20 cellular contexts compared by ENCODE assay signal in the genomic region with DNA sequence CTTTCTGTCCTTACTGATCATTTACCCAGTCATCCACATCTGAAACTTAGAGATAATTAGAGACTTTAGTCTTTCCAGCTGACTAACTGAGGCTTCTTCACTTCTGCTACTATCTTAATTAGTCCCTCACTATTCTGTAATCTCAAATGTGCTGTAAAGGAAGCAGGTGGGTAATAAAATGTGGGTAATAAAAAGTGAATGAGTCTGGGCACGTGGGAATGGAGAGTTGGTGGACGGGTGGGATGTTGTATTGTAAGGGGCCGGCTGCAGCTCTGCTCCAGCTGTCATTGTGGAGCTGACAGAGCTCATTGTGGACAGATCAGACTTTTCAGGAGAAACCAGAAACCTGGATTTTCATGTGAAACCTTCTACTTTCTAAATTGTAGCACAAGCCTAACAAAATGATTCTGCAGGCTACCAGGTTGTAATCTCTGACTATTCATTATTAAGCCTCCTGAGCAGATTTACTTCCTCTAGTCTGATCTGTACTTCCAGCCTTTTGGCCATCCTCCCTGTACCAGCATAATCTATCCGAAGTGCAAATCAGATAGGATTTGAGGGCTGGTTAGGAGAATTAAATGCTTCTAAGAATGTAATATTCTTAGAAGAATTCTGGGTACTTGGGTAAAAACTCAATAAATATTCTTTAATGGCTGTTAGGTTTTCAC. TPM values are rescaled to one million over a fixed set of nuclear protein-coding genes. Genes with fewer than 3 reads are reported as not detected.
DNase-seq lines count a peak whose midpoint lies in the region; ATAC-seq, FAIRE-seq and TF ChIP-seq lines count a peak whose summit lies in the region.
"Had no signal": no experiment of that assay in that cellular context is flagged by ENCODE, and none has a peak within 500 bp of the region (broad histone marks: within the 10 kb centered on the region; RNA-seq: fewer than 3 reads in every experiment).

No MANE protein-coding gene starts in this region.

- POLR2A ChIA-PET in OCI-LY7 (lab: Charles Lee), result interaction anchor here (0.6 to 1.1 kb wide), 4 partner anchors 11 to 412 kb away, joined by 3 to 4 read pairs (median 3); no protein-coding TSS in a partner anchor

- no peaks in the 10 kb centered on the region for H3K27me3 ChIP-seq in body of pancreas

- ATAC-seq in GM19463 (IDR thresholded peaks at IDR 0.05; ENCODE audit: unreplicated experiment) (peak; percentile 45), body of pancreas (no peak)
- ATAC-seq: natural killer cell, PC-3, SK-N-SH treated with all-trans-retinoic acid at 6 μM for 48 hours had no signal

- H2AFZ ChIP-seq in OCI-LY7 (ENCODE audit: low read length), result no peak overlapping the region

- peak; percentile 90 for FAIRE-seq in D721Med (lab: Jason Lieb, UNC)
- FAIRE-seq: TTC549 had no signal

- TF ChIP-seq CTCF in D721Med (IDR thresholded peaks at IDR 0.05; ENCODE audit: insufficient read depth, missing control alignments) (no peak), body of pancreas (IDR thresholded peaks at IDR 0.05) (no peak), nephron progenitor cell (IDR thresholded peaks at IDR 0.05) (no peak), GM13977 (IDR thresholded peaks at IDR 0.05; ENCODE audit: extremely low read depth, insufficient read depth, missing control alignments) (no peak), OCI-LY7 (conservative IDR thresholded peaks at IDR 0.05; ENCODE audit: low read length) (no peak)

- H3K4me1 Mint-ChIP-seq in nephron progenitor cell, result peaks cover 29% of the 10 kb centered on the region

- peaks cover 4% of the 10 kb centered on the region for H3K36me3 Mint-ChIP-seq in nephron progenitor cell (ENCODE audit: low read depth)
- H3K36me3 Mint-ChIP-seq: activated CD4-positive, alpha-beta memory T cell treated with anti-CD3 and anti-CD28 coated beads for 36 hours; natural killer cell had no signal

- H3K9me2 ChIP-seq in OCI-LY7 (ENCODE audit: insufficient read depth, low read length), result no peaks in the 10 kb centered on the region

- intact Hi-C loops in body of pancreas (cut with DNase I) (no loop called here), OCI-LY7 (cut with micrococcal nuclease; ENCODE audit: unreplicated experiment) (no loop called here)

- DNase-seq in D721Med (ENCODE audit: insufficient read length, low spot score) (no peak), body of pancreas (no peak), nephron progenitor cell (peak; percentile 11), NCI-H2171 (lab: John Stamatoyannopoulos, UW) (no peak), GM13977 (ENCODE audit: low spot score) (no peak), hepatic stellate cell (ENCODE audit: low spot score) (no peak), OCI-LY7 (ENCODE audit: low spot score) (no peak)
- DNase-seq: activated CD4-positive, alpha-beta memory T cell treated with anti-CD3 and anti-CD28 coated beads for 36 hours; Caco-2; GOT3; natural killer cell; NCI-H2227 treated with DMSO at 0.1 percent for 48 hours; PC-3; stimulated activated CD4-positive, alpha-beta T cell treated with anti-CD3 and anti-CD28 coated beads, Interleukin-2, amount 100 ng/mL, for 48 hours; trophoblast cell had no signal

- no peaks in the 10 kb centered on the region; the same call in 1 of the 2 replicates for H4K20me1 ChIP-seq in OCI-LY7 (ENCODE audit: insufficient read depth, low read length)

- H3K27ac ChIP-seq in body of pancreas (peak overlapping the region; percentile 25 to 77 (median 60)), OCI-LY7 (ENCODE audit: low read depth, low read length, poor library complexity, severe bottlenecking) (no peak overlapping the region)

- H3K36me3 ChIP-seq in body of pancreas (replicated peaks in 1 of 2; ENCODE audit: insufficient read depth in 1 of 2, low read depth in 2 of 2) (no peaks in the 10 kb centered on the region), OCI-LY7 (ENCODE audit: insufficient read depth, low read length) (no peaks in the 10 kb centered on the region)

- no TSS peak for BruUV-seq in OCI-LY7 (replicated peaks; lab: Mats Ljungman, UMichigan)

- H3K4me3 ChIP-seq in body of pancreas, result no peak overlapping the region
- H3K4me3 ChIP-seq in OCI-LY7 (ENCODE audit: low read depth, low read length, poor library complexity, severe bottlenecking), result no peak overlapping the region
- H3K4me3 ChIP-seq: lung had no signal

- no peaks in the 10 kb centered on the region for H3K9me3 ChIP-seq in body of pancreas
- no peaks in the 10 kb centered on the region for H3K9me3 ChIP-seq in OCI-LY7 (ENCODE audit: low read length)
- H3K9me3 ChIP-seq: Caco-2 had no signal

- H3K4me1 ChIP-seq in body of pancreas (peaks cover 64% of the 10 kb centered on the region), OCI-LY7 (ENCODE audit: insufficient read depth, low read length, poor library complexity, severe bottlenecking) (no peaks in the 10 kb centered on the region)

- H3K27me3 Mint-ChIP-seq in nephron progenitor cell (ENCODE audit: low read depth, poor library complexity), result peaks cover 3% of the 10 kb centered on the region
- H3K27me3 Mint-ChIP-seq: activated CD4-positive, alpha-beta memory T cell treated with anti-CD3 and anti-CD28 coated beads for 36 hours had no signal

- in situ Hi-C loops in GM13977 (cut with MboI; ENCODE audit: low pct_unique_long_range_greater_than_20kb, low sequenced_read_pairs, unreplicated experiment), result no loop called here

- H3K79me2 ChIP-seq in OCI-LY7 (ENCODE audit: insufficient read depth, low read depth, low read length), result no peaks in the 10 kb centered on the region

- no peak for TF ChIP-seq POLR2A in body of pancreas (IDR thresholded peaks at IDR 0.05)

- H3K27ac Mint-ChIP-seq in nephron progenitor cell, result peak overlapping the region; percentile 13
- H3K27ac Mint-ChIP-seq: activated CD4-positive, alpha-beta memory T cell treated with anti-CD3 and anti-CD28 coated beads for 36 hours; activated T-helper 1 cell treated with anti-CD3 and anti-CD28 coated beads, Interleukin-12 subunit alpha, Interleukin-12 subunit beta, Interleukin-2, Interleukin-4 antibody, amounts not matched to agents 30 ng/mL and 10 ng/mL and 1 ng/mL, durations not matched to agents 14 hours and 24 hours and 36 hours had no signal

- no peak overlapping the region for H3K4me3 Mint-ChIP-seq in nephron progenitor cell
- H3K4me3 Mint-ChIP-seq: activated CD4-positive, alpha-beta memory T cell treated with anti-CD3 and anti-CD28 coated beads for 36 hours; activated T-helper 1 cell treated with anti-CD3 and anti-CD28 coated beads, Interleukin-12 subunit alpha, Interleukin-12 subunit beta, Interleukin-2, Interleukin-4 antibody, amounts not matched to agents 30 ng/mL and 10 ng/mL and 1 ng/mL, durations not matched to agents 14 hours and 24 hours and 36 hours; natural killer cell had no signal

- no peaks in the 10 kb centered on the region for H3K9me3 Mint-ChIP-seq in nephron progenitor cell
- H3K9me3 Mint-ChIP-seq: activated CD4-positive, alpha-beta memory T cell treated with anti-CD3 and anti-CD28 coated beads for 36 hours; activated T-helper 1 cell treated with anti-CD3 and anti-CD28 coated beads, Interleukin-12 subunit alpha, Interleukin-12 subunit beta, Interleukin-2, Interleukin-4 antibody, amounts not matched to agents 30 ng/mL and 10 ng/mL and 1 ng/mL, durations not matched to agents 14 hours and 24 hours and 36 hours; natural killer cell had no signal

- CTCF ChIA-PET in OCI-LY7 (lab: Charles Lee; ENCODE audit: unreplicated experiment), result no interaction called here

- no peak overlapping the region for H3K4me2 ChIP-seq in OCI-LY7 (ENCODE audit: low read length)

- 34 to 45% methylated on average over 4 of the region's 4 CpGs for WGBS in body of pancreas, 2 donors

RNA-seq across cellular contexts. Expression of gene BMAL2, which starts 42.0 kb away (rescaled TPM):
- total RNA-seq in body of pancreas (1 to 10 TPM; 2.6 to 4.3 TPM), OCI-LY7 (2022) (not detected in 2 replicates)
- total RNA-seq in OCI-LY7 (2014; rRNA removed; shearing (Covaris generic)), result 0.05 and 0.06 TPM in 2 replicates

RNA-seq across cellular contexts. Expression of gene STK38L, which starts 46.5 kb away (rescaled TPM):
- 10 to 100 TPM; 17.5 to 28.0 TPM for total RNA-seq in body of pancreas
- total RNA-seq in OCI-LY7 (2014; rRNA removed; shearing (Covaris generic)), result 15.2 and 18.9 TPM in 2 replicates
- 29.9 and 31.9 TPM in 2 replicates for total RNA-seq in OCI-LY7 (2022)
